ENCODE assay signal across 9 cellular contexts in genomic region chr9:93346240-93347112, GRCh38.
DNase-seq lines count a peak whose midpoint lies in the region; ATAC-seq and TF ChIP-seq lines count a peak whose summit lies in the region.
"Had no signal": no experiment of that assay in that cellular context is flagged by ENCODE, and none has a peak within 500 bp of the region (broad histone marks: within the 10 kb centered on the region; RNA-seq: fewer than 3 reads in every experiment).

No MANE protein-coding gene starts in this region.

- peaks cover 5% of the 10 kb centered on the region for H3K4me1 Mint-ChIP-seq in CD4-positive, alpha-beta T cell (ENCODE audit: low read depth)

- no peaks in the 10 kb centered on the region for H3K9me3 Mint-ChIP-seq in CD4-positive, alpha-beta T cell

- no peak overlapping the region for H3K9ac ChIP-seq in Karpas-422 (ENCODE audit: low read length)

- no peaks in the 10 kb centered on the region for H3K9me3 ChIP-seq in CD4-positive, alpha-beta T cell (ENCODE audit: control insufficient read depth, low read length)
- H3K9me3 ChIP-seq in heart left ventricle, result no peaks in the 10 kb centered on the region
- no peaks in the 10 kb centered on the region for H3K9me3 ChIP-seq in osteoblast (ENCODE audit: low read depth, low read length)
- no peaks in the 10 kb centered on the region for H3K9me3 ChIP-seq in Karpas-422 (ENCODE audit: low read length)

- H2AFZ ChIP-seq in osteoblast (ENCODE audit: low read length) (peak overlapping the region; percentile 56), Karpas-422 (ENCODE audit: low read length) (no peak overlapping the region)

- H3K27me3 ChIP-seq in CD4-positive, alpha-beta T cell (ENCODE audit: control insufficient read depth, insufficient read depth, low read length), result peaks cover 21% of the 10 kb centered on the region
- H3K27me3 ChIP-seq in heart left ventricle (peaks cover 0 to 23% (median 12%) of the 10 kb centered on the region in 9 donors), osteoblast (ENCODE audit: insufficient read depth, low read length) (peaks cover 27% of the 10 kb centered on the region), Karpas-422 (ENCODE audit: low read length) (no peaks in the 10 kb centered on the region)

- H3K4me2 ChIP-seq in osteoblast (ENCODE audit: insufficient read depth, low read length), result peak overlapping the region; percentile 58
- no peak overlapping the region for H3K4me2 ChIP-seq in Karpas-422 (ENCODE audit: low read depth, low read length, poor library complexity, severe bottlenecking)

- no peaks in the 10 kb centered on the region for H3K9me2 ChIP-seq in Karpas-422 (replicated peaks; ENCODE audit: insufficient read depth, low read length)

- TF ChIP-seq POLR2A in heart left ventricle (IDR thresholded peaks at IDR 0.05), result no peak

- H4K20me1 ChIP-seq in osteoblast (ENCODE audit: insufficient read depth, low read length), result no peaks in the 10 kb centered on the region
- no peaks in the 10 kb centered on the region for H4K20me1 ChIP-seq in Karpas-422 (ENCODE audit: insufficient read depth, low read depth, low read length)

- TF ChIP-seq CTCF in CD4-positive, alpha-beta T cell (IDR thresholded peaks at IDR 0.05), result no peak
- TF ChIP-seq CTCF in heart left ventricle (IDR thresholded peaks at IDR 0.05), result no peak
- no peak for TF ChIP-seq CTCF in osteoblast (IDR thresholded peaks at IDR 0.05; ENCODE audit: extremely low read depth, low read depth, low read length)

- H3K4me3 Mint-ChIP-seq in CD4-positive, alpha-beta T cell, result peak overlapping the region; percentile 62

- intact Hi-C loops in CD4-positive, alpha-beta T cell (cut with DNase I, micrococcal nuclease), result no loop called here
- intact Hi-C loops in heart left ventricle (cut with DNase I), result no loop called here

- no peaks in the 10 kb centered on the region for H3K79me2 ChIP-seq in osteoblast (ENCODE audit: insufficient read depth, low read length)
- no peaks in the 10 kb centered on the region for H3K79me2 ChIP-seq in Karpas-422 (ENCODE audit: low read length)

- H3K36me3 ChIP-seq in heart left ventricle, result no peaks in the 10 kb centered on the region
- H3K36me3 ChIP-seq in osteoblast (ENCODE audit: insufficient read depth, low read length), result no peaks in the 10 kb centered on the region
- H3K36me3 ChIP-seq in Karpas-422 (ENCODE audit: insufficient read depth, low read length), result no peaks in the 10 kb centered on the region

- POLR2A ChIA-PET in CD4-positive, alpha-beta T cell (lab: Charles Lee), result no interaction called here

- DNase-seq in CD4-positive, alpha-beta T cell, result no peak
- DNase-seq in activated CD4-positive, alpha-beta T cell treated with anti-CD3 and anti-CD28 coated beads, Interleukin-2, amount 50 U/mL, for 48 hours, result peak; percentile 4 to 17
- DNase-seq in heart left ventricle (no peak), osteoblast (ENCODE audit: insufficient read length, low spot score, missing footprints) (no peak), HUDEP-2 (lab: John Stamatoyannopoulos, UW; ENCODE audit: unreplicated experiment in 76 of 76) (no peak), Karpas-422 (no peak)
- DNase-seq: amniotic stem cell had no signal

- no peaks in the 10 kb centered on the region for H3K36me3 Mint-ChIP-seq in CD4-positive, alpha-beta T cell (ENCODE audit: low read depth)

- no peak overlapping the region for H3K27ac ChIP-seq in CD4-positive, alpha-beta T cell (ENCODE audit: low read depth, low read length)
- peak overlapping the region in 1 of 12 donors; percentile 30 for H3K27ac ChIP-seq in heart left ventricle
- no peak overlapping the region for H3K27ac ChIP-seq in osteoblast (ENCODE audit: low read depth, low read length)
- no peak overlapping the region for H3K27ac ChIP-seq in Karpas-422 (ENCODE audit: low read length)

- ATAC-seq in CD4-positive, alpha-beta T cell (ENCODE audit: poor library complexity), result no peak
- ATAC-seq in heart left ventricle, result peak in 3 of 4 donors; percentile 42 to 70 (median 61)
- ATAC-seq in GM21737 (IDR thresholded peaks at IDR 0.05; ENCODE audit: unreplicated experiment), result no peak
- ATAC-seq in HG03469 (IDR thresholded peaks at IDR 0.05; ENCODE audit: unreplicated experiment), result no peak

- WGBS in heart left ventricle, 4 donors, result 12 to 17% (median 14%) methylated on average over 44 to 64 of the region's 64 CpGs

- CTCF ChIA-PET in CD4-positive, alpha-beta T cell (lab: Charles Lee), result no interaction called here

- no peak overlapping the region for H3K27ac Mint-ChIP-seq in CD4-positive, alpha-beta T cell

- H3K4me3 ChIP-seq in heart left ventricle (peak overlapping the region; percentile 8 to 63 (median 52)), osteoblast (ENCODE audit: insufficient read depth, low read length) (peak overlapping the region; percentile 55), Karpas-422 (ENCODE audit: low read length) (no peak overlapping the region)

- H3K4me1 ChIP-seq in heart left ventricle, result peaks cover 0 to 12% (median 2%) of the 10 kb centered on the region in 12 donors
- H3K4me1 ChIP-seq in osteoblast (ENCODE audit: insufficient read depth, low read length), result no peaks in the 10 kb centered on the region
- H3K4me1 ChIP-seq in Karpas-422 (ENCODE audit: low read length), result no peaks in the 10 kb centered on the region

- peaks cover 67% of the 10 kb centered on the region for H3K27me3 Mint-ChIP-seq in CD4-positive, alpha-beta T cell

Comparison
In these comparisons a context has a peak if more than half of its experiments do, and no peak if none do; other contexts are left out.
1. ATAC-seq: peak in heart left ventricle (3 of 4); none in CD4-positive, alpha-beta T cell (single experiment), GM21737 (single experiment) and HG03469 (single experiment).
2. DNase-seq: peak in activated CD4-positive, alpha-beta T cell treated with anti-CD3 and anti-CD28 coated beads, Interleukin-2, amount 50 U/mL, for 48 hours (2 of 2); none in CD4-positive, alpha-beta T cell (0 of 10), heart left ventricle (0 of 5), osteoblast (single experiment), HUDEP-2 (0 of 76) and Karpas-422 (single experiment).